ENCODE assay signal across 16 cellular contexts in the genomic region with DNA sequence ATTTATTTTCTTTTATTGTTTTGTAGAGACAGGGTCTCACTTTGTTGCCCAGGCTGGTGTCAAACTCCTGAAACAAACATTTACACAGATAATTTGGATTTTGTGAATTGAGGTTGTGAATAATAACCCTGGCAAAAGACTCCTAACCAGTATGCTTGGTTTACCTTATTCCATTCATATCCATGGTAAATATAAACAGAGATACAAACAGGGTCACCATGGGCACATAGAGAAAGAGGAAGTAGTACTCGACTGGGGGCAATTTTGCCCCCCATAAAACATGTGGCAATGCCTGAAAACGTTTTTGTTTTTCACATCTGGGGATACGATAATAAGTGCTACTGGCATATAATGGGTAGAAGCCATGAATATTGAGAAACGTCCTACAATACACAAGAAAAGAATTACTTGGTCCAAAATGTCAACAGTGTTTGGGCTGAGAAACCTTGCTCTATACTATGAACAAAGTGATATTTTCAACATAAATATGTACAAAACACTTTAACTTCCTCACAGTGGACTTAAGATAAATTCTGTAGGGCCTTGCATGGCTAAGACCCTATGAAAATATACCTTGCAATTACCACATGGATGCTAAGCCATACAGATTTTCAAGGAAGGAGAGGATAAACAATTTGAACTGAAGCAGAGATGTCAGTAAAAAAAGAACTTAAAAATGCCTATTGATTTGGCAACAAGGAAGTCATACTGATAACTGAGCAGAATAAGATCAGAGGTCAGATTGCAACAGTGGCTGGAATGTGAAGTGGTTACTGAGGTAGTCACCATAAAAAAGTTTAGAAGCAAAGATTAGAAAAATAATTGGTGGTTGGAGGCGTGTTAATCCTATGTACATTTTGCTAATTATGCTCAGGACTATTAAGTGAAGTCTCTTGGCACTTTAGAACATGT. TPM values are rescaled to one million over a fixed set of nuclear protein-coding genes. Genes with fewer than 3 reads are reported as not detected.
DNase-seq lines count a peak whose midpoint lies in the region; ATAC-seq and TF ChIP-seq lines count a peak whose summit lies in the region.
"Had no signal": no experiment of that assay in that cellular context is flagged by ENCODE, and none has a peak within 500 bp of the region (broad histone marks: within the 10 kb centered on the region; RNA-seq: fewer than 3 reads in every experiment).

No MANE protein-coding gene starts in this region.

- no peak for TF ChIP-seq CTCF in cardiac fibroblast (IDR thresholded peaks at IDR 0.05; ENCODE audit: low read depth, low read length)
- no peak for TF ChIP-seq CTCF in lung (IDR thresholded peaks at IDR 0.05; ENCODE audit: control extremely low read depth, extremely low read depth)

- peak overlapping the region in 1 of 2 donors; percentile 45 for H3K27ac ChIP-seq in lung (ENCODE audit: low read depth in 1 of 2, low read length in 1 of 2)
- H3K27ac ChIP-seq: ovary, testis had no signal

- no peaks in the 10 kb centered on the region for H3K27me3 ChIP-seq in lung (ENCODE audit: control insufficient read depth, insufficient read depth)
- H3K27me3 ChIP-seq: ovary, testis had no signal

- intact Hi-C loops in posterior vena cava (cut with DNase I): no loop called here

- peak; percentile 6 for DNase-seq in AG20443 (ENCODE audit: low spot score)
- DNase-seq in HuH-7 (ENCODE audit: low spot score): peak; percentile 9
- peak; percentile 70 for DNase-seq in cardiac fibroblast (ENCODE audit: low read depth in 2 of 2)
- DNase-seq in lung (ENCODE audit: low spot score): peak; percentile 57
- no peak for DNase-seq in NCI-H446 (lab: John Stamatoyannopoulos, UW)
- no peak for DNase-seq in occipital lobe (lab: John Stamatoyannopoulos, UW)
- no peak for DNase-seq in posterior vena cava (ENCODE audit: low spot score)
- DNase-seq in COR-L47 (lab: John Stamatoyannopoulos, UW): no peak
- DNase-seq: activated CD4-positive, alpha-beta T cell treated with anti-CD3 and anti-CD28 coated beads for 36 hours; activated T-cell treated with anti-CD3 and anti-CD28 coated beads, Interleukin-2, amount 50 U/mL, for 4 hours; midbrain; NCI-H146; NCI-H526 treated with DMSO at 0.1 percent for 48 hours; ovary; testis had no signal

- peak; percentile 62 for ATAC-seq in lung (ENCODE audit: insufficient read depth, low FRiP score)
- ATAC-seq: activated CD4-positive, alpha-beta T cell treated with anti-CD3 and anti-CD28 coated beads for 36 hours; activated T-cell treated with anti-CD3 and anti-CD28 coated beads, Interleukin-2, amount 50 U/mL, for 4 hours; Panc1 had no signal

- 54 to 68% methylated on average over 5 of the region's 5 CpGs for WGBS in lung, 2 donors

- H3K9me3 ChIP-seq in lung (ENCODE audit: control insufficient read depth in 2 of 2, insufficient read depth in 1 of 2, low read length in 1 of 2): no peaks in the 10 kb centered on the region
- H3K9me3 ChIP-seq: ovary, testis had no signal

- H3K36me3 ChIP-seq in lung (ENCODE audit: control insufficient read depth in 2 of 2, insufficient read depth in 2 of 2, low read length in 2 of 2): peaks cover 3 to 13% of the 10 kb centered on the region in 2 donors
- H3K36me3 ChIP-seq: ovary had no signal

- no peaks in the 10 kb centered on the region for H3K4me1 ChIP-seq in lung (ENCODE audit: control insufficient read depth in 2 of 2, insufficient read depth in 2 of 2, low read length in 2 of 2)
- H3K4me1 ChIP-seq: testis had no signal

- H3K4me3 ChIP-seq in cardiac fibroblast (replicated peaks in 1 of 2; ENCODE audit: low read depth in 2 of 2, low read length in 2 of 2): no peak overlapping the region
- no peak overlapping the region for H3K4me3 ChIP-seq in lung
- H3K4me3 ChIP-seq: ovary, testis had no signal

RNA-seq across cellular contexts. Expression of gene ZBTB41, which starts 27.3 kb away (rescaled TPM):
- total RNA-seq in lung (10 to 100 TPM in 1 of 2 donors, 1 to 10 TPM in 1; 9.4 to 26.6 TPM), occipital lobe (114 TPM), posterior vena cava (10 to 100 TPM; 14.3 to 21.3 TPM)
- polyA plus RNA-seq in lung: 1 to 10 TPM; 2.1 to 2.5 TPM

RNA-seq across cellular contexts. Expression of gene ASPM, which starts 27.4 kb away (rescaled TPM):
- total RNA-seq in lung (1 to 10 TPM in 1 of 2 donors, under 1 TPM in 1; 0.55 to 7.3 TPM), occipital lobe (8.9 TPM), posterior vena cava (under 1 TPM; 0.14 to 0.37 TPM)
- polyA plus RNA-seq in lung: under 1 TPM; 0.47 to 0.55 TPM

Comparison
In these comparisons a context has a peak if more than half of its experiments do, and no peak if none do; other contexts are left out.
1. DNase-seq: peak in AG20443 (single experiment), HuH-7 (single experiment), cardiac fibroblast (2 of 2) and lung (single experiment); none in NCI-H446 (0 of 2), occipital lobe (single experiment), posterior vena cava (single experiment) and COR-L47 (single experiment).